8 cellular contexts compared by ENCODE assay signal in the genomic region with DNA sequence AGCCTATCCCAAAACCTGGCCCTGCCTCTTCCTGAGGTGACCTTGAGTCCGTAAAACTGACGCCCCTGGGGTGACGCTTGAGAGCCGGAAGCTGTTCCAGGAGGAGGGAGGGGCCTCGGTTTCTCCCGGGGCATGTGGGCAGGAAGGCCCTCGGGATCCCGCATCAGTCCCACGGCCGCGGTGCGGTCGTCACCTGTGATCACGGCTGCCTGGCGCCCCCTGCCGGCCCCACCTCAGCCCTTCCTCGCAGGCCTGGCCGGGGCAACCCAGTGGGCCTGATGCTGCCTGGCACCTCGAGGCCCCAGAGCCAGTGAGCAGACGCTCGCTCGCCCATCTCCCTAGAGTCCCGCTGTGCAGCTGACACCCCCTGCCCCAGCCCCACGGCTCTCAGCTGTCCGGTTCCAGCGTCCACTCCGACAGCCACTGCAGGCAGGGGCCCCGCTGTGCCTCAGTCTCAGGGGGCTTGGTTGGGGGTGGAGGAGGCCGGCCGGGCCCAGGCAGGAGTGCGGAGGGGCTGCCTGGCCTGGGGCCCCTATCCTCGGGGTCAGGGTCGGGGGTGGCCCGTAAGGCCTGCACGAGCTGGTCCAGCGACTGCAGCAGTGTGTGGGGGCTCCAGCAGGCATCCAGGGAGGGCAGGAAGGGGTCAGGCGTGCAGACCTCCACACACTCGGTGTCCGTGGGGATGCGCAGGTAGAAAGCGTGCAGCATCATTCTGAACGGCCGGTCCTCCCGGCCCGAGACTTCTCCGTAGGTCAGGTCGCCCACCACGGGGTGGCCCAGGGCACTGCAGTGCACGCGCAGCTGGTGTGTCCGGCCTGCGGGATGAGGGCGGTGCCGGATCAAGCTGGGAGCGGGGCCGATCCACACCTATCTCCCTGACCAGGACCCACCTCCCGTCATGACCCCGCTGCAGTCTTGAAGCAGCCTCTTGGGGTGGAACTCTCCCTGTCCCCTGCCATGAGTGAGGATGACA. TPM values are rescaled to one million over a fixed set of nuclear protein-coding genes. Genes with fewer than 3 reads are reported as not detected.
DNase-seq lines count a peak whose midpoint lies in the region; ATAC-seq and TF ChIP-seq lines count a peak whose summit lies in the region.

No MANE protein-coding gene starts in this region.

- intact Hi-C loops in HCT116 (cut with micrococcal nuclease) = loop anchor here (1.0 to 2.0 kb wide), 3 partner anchors 41 to 74 kb away; no protein-coding TSS in a partner anchor

- no peak overlapping the region for H3K4me3 ChIP-seq in AG10803 (ENCODE audit: low read length)
- H3K4me3 ChIP-seq in HCT116 (replicated peaks in 1 of 2; ENCODE audit: low read depth in 1 of 2, low read length in 2 of 2) = no peak overlapping the region
- no peak overlapping the region for H3K4me3 ChIP-seq in astrocyte of the cerebellum (ENCODE audit: low read depth, low read length)
- no peak overlapping the region for H3K4me3 ChIP-seq in iPS DF 6.9 (ENCODE audit: low read length)

- H3K27ac ChIP-seq in HCT116 (ENCODE audit: low read depth, low read length) = peak overlapping the region; percentile 60
- H3K27ac ChIP-seq in iPS DF 6.9 (ENCODE audit: low read length) = no peak overlapping the region

- TF ChIP-seq POLR2A in HCT116 (IDR thresholded peaks at IDR 0.05; ENCODE audit: borderline replicate concordance, extremely low read depth, insufficient read depth, insufficient read length) = no peak

- BruUV-seq in HCT116 (replicated peaks; lab: Mats Ljungman, UMichigan) = no TSS peak

- H3K9me3 ChIP-seq in HCT116 (ENCODE audit: control insufficient read depth in 1 of 2, insufficient read depth in 1 of 2, low read depth in 1 of 2, low read length in 2 of 2) = no peaks in the 10 kb centered on the region
- H3K9me3 ChIP-seq in iPS DF 6.9 (ENCODE audit: control insufficient read depth, insufficient read depth, low read length) = no peaks in the 10 kb centered on the region

- in situ Hi-C loops in astrocyte of the cerebellum (cut with HindIII; ENCODE audit: low sequenced_read_pairs) = no loop called here

- no peaks in the 10 kb centered on the region for H3K27me3 ChIP-seq in HCT116 (ENCODE audit: insufficient read depth, low read length)
- H3K27me3 ChIP-seq in iPS DF 6.9 (ENCODE audit: control insufficient read depth, insufficient read depth, low read length) = no peaks in the 10 kb centered on the region

- RAD21 ChIA-PET in HCT116 (lab: Charles Lee; ENCODE audit: low non-redundant PET in 1 of 2, low total read pairs in 2 of 2, uncharacterized antibody in 2 of 2, unreplicated experiment in 2 of 2) = interaction anchor here in 1 of 2 experiments (1.0 kb wide), 1 partner anchor 66 kb away, joined by 3 read pairs; no protein-coding TSS in a partner anchor

- H2AFZ ChIP-seq in HCT116 (ENCODE audit: low read depth, low read length, poor library complexity, severe bottlenecking) = no peak overlapping the region

- no peak overlapping the region; the same call in 1 of the 2 replicates for H3K4me2 ChIP-seq in HCT116 (ENCODE audit: low read length)

- H3K36me3 ChIP-seq in HCT116 (ENCODE audit: control insufficient read depth in 1 of 2, insufficient read depth in 2 of 2, low read length in 2 of 2) = peaks cover 5 to 30% of the 10 kb centered on the region in 2 experiments
- H3K36me3 ChIP-seq in iPS DF 6.9 (ENCODE audit: control insufficient read depth, insufficient read depth, low read length) = peaks cover 18% of the 10 kb centered on the region

- peak; percentile 54 for ATAC-seq in HCT116

- peak; percentile 57 for TF ChIP-seq CTCF in AG10803 (conservative IDR thresholded peaks at IDR 0.05; ENCODE audit: low read length)
- TF ChIP-seq CTCF in HCT116 (IDR thresholded peaks at IDR 0.05 in 2 of 3, conservative IDR thresholded peaks at IDR 0.05 in 1 of 3; ENCODE audit: borderline replicate concordance in 1 of 3, insufficient read depth in 1 of 3, low read depth in 2 of 3, low read length in 2 of 3) = peak; percentile 78 to 88 (median 85)
- peak; percentile 73 for TF ChIP-seq CTCF in astrocyte of the cerebellum (IDR thresholded peaks at IDR 0.05; ENCODE audit: low read depth, low read length, missing control alignments)

- no peaks in the 10 kb centered on the region for H4K20me1 ChIP-seq in HCT116 (ENCODE audit: insufficient read depth)

- peak; percentile 51 for DNase-seq in AG10803 (ENCODE audit: low read depth)
- no peak for DNase-seq in HCT116 (ENCODE audit: low read depth, low spot score)
- peak; percentile 48 for DNase-seq in T1000 (lab: John Stamatoyannopoulos, UW)
- DNase-seq in astrocyte of the cerebellum (ENCODE audit: low read depth) = no peak
- DNase-seq in iPS DF 6.9 (ENCODE audit: low read depth, low spot score) = peak; percentile 47
- peak; percentile 59 to 68 for DNase-seq in stimulated activated CD4-positive, alpha-beta T cell treated with anti-CD3 and anti-CD28 coated beads, Interleukin-15, amount 100 ng/mL, for 1 hour (ENCODE audit: low read depth in 1 of 2, low spot score in 1 of 2)
- DNase-seq in HK-2 (ENCODE audit: unreplicated experiment) = no peak
- DNase-seq in cerebellar nuclear complex (lab: John Stamatoyannopoulos, UW) = no peak

- H3K79me2 ChIP-seq in HCT116 (ENCODE audit: insufficient read depth, low read length) = peaks cover 47% of the 10 kb centered on the region

- POLR2A ChIA-PET in HCT116 (lab: Charles Lee) = interaction anchor here (0.6 to 0.8 kb wide), 2 partner anchors 36 to 73 kb away, joined by 3 read pairs; no protein-coding TSS in a partner anchor

- no peak overlapping the region; the same call in 1 of the 2 replicates for H3K9ac ChIP-seq in HCT116 (ENCODE audit: low read length)

- no peaks in the 10 kb centered on the region for H3K9me2 ChIP-seq in HCT116 (ENCODE audit: insufficient read depth)

- WGBS in iPS DF 6.9 (ENCODE audit: insufficient coverage, insufficient read length) = no CpG with 5 or more reads among the region's 58 CpGs

- H3K4me1 ChIP-seq in HCT116 (ENCODE audit: control insufficient read depth in 1 of 2, insufficient read depth in 2 of 2, low read length in 2 of 2) = peaks cover 5 to 37% of the 10 kb centered on the region in 2 experiments; a peak in 3 of 4 replicates
- H3K4me1 ChIP-seq in iPS DF 6.9 (ENCODE audit: control insufficient read depth, insufficient read depth, low read length) = no peaks in the 10 kb centered on the region; the same call in 1 of the 2 replicates

- CTCF ChIA-PET in HCT116 (lab: Charles Lee) = interaction anchor here (0.7 to 2.2 kb wide), 6 partner anchors 9 to 73 kb away, joined by 3 to 19 read pairs (median 4); partner anchors contain the start of genes CIAO3 and MSLN

- TF ChIP-seq RAD21 in HCT116 (IDR thresholded peaks at IDR 0.05; ENCODE audit: low read depth) = peak; percentile 94

TF ChIP-seq in HCT116, 20 proteins besides CTCF, POLR2A, EP300 and RAD21:
- TF ChIP-seq EZH2phosphoT487 (IDR thresholded peaks at IDR 0.05; ENCODE audit: borderline replicate concordance) (no peak), SIN3A (IDR thresholded peaks at IDR 0.05; ENCODE audit: low read depth) (no peak), YY1 (IDR thresholded peaks at IDR 0.05; ENCODE audit: extremely low read depth, insufficient replicate concordance, low read depth, low read length) (peak; percentile 53), ELF1 (IDR thresholded peaks at IDR 0.05; ENCODE audit: borderline replicate concordance, low read depth) (no peak), MAX (IDR thresholded peaks at IDR 0.05) (peak; percentile 45), EGR1 (IDR thresholded peaks at IDR 0.05; ENCODE audit: low read depth) (no peak), FOSL1 (IDR thresholded peaks at IDR 0.05; ENCODE audit: low read depth) (no peak), ZFX (IDR thresholded peaks at IDR 0.05) (0 out of 2 replicates have a peak, but pooled peaks have one; percentile 38)

RNA-seq across cellular contexts. Expression of gene RPUSD1, which starts 2.3 kb away (rescaled TPM):
- total RNA-seq in HCT116 (2021; ENCODE audit: unreplicated experiment) = 59.9 TPM
- 40.7 and 45.9 TPM in 2 replicates for polyA plus RNA-seq in HCT116 (2012)

RNA-seq across cellular contexts. Expression of gene CHTF18, which starts 2.6 kb away (rescaled TPM):
- 145 TPM for total RNA-seq in HCT116 (2021; ENCODE audit: unreplicated experiment)
- 83.7 and 86.5 TPM in 2 replicates for polyA plus RNA-seq in HCT116 (2012)

RNA-seq across cellular contexts. Expression of gene GNG13, which starts 14.7 kb away (rescaled TPM):
- not detected for total RNA-seq in HCT116 (2021; ENCODE audit: unreplicated experiment)
- polyA plus RNA-seq in HCT116 (2012) = 0.85 and 1.7 TPM in 2 replicates

RNA-seq across cellular contexts. Expression of gene MSLN, which starts 25.3 kb away (rescaled TPM):
- 40.9 TPM for total RNA-seq in HCT116 (2021; ENCODE audit: unreplicated experiment)
- polyA plus RNA-seq in HCT116 (2012) = 76.1 and 104 TPM in 2 replicates

RNA-seq across cellular contexts. Expression of gene CIAO3, which starts 45.1 kb away (rescaled TPM):
- total RNA-seq in HCT116 (2021; ENCODE audit: unreplicated experiment) = 32.8 TPM
- polyA plus RNA-seq in HCT116 (2012) = 17.5 and 18.0 TPM in 2 replicates

Comparison
In these comparisons a context has a peak if more than half of its experiments do, and no peak if none do; other contexts are left out.
1. DNase-seq: peak in AG10803 (single experiment), T1000 (single experiment), iPS DF 6.9 (single experiment) and stimulated activated CD4-positive, alpha-beta T cell treated with anti-CD3 and anti-CD28 coated beads, Interleukin-15, amount 100 ng/mL, for 1 hour (2 of 2); none in HCT116 (single experiment), astrocyte of the cerebellum (single experiment), HK-2 (single experiment) and cerebellar nuclear complex (0 of 2).
2. Peak in every context shown above with its lines, with median percentiles within 50 percentile points of each other: CTCF ChIP-seq.